In genomic region chr16:3121843-3122467, GRCh38 we compare ENCODE assay signal across 19 cellular contexts.
DNase-seq lines count a peak whose midpoint lies in the region; ATAC-seq, FAIRE-seq and TF ChIP-seq lines count a peak whose summit lies in the region.
"Had no signal": no experiment of that assay in that cellular context is flagged by ENCODE, and none has a peak within 500 bp of the region (broad histone marks: within the 10 kb centered on the region; RNA-seq: fewer than 3 reads in every experiment).

No MANE protein-coding gene starts in this region.

- H3K4me3 Mint-ChIP-seq in nephron progenitor cell: no peak overlapping the region

- peaks cover 16% of the 10 kb centered on the region for H3K36me3 Mint-ChIP-seq in nephron progenitor cell (ENCODE audit: low read depth)

- H3K4me1 Mint-ChIP-seq in nephron progenitor cell: peaks cover 35% of the 10 kb centered on the region

- peak overlapping the region; percentile 83 for H3K27ac Mint-ChIP-seq in nephron progenitor cell
- H3K27ac Mint-ChIP-seq: T-helper 2 cell treated with Interferon-gamma antibody and Interleukin-4, amounts not matched to agents 5 μg/mL and 100 μg/mL, for 36 hours had no signal

- no peak for TF ChIP-seq CTCF in D721Med (IDR thresholded peaks at IDR 0.05; ENCODE audit: insufficient read depth, missing control alignments)
- no peak for TF ChIP-seq CTCF in nephron progenitor cell (IDR thresholded peaks at IDR 0.05)

- H3K27me3 Mint-ChIP-seq in nephron progenitor cell (ENCODE audit: low read depth, poor library complexity): peaks cover 4% of the 10 kb centered on the region

- H3K9me3 Mint-ChIP-seq in nephron progenitor cell: no peaks in the 10 kb centered on the region
- H3K9me3 Mint-ChIP-seq: T-helper 2 cell treated with Interferon-gamma antibody and Interleukin-4, amounts not matched to agents 5 μg/mL and 100 μg/mL, for 36 hours had no signal

- DNase-seq in D721Med (ENCODE audit: insufficient read length, low spot score): peak; percentile 4
- peak; percentile 39 for DNase-seq in NCI-H1694 treated with DMSO at 0.1 percent for 48 hours (lab: John Stamatoyannopoulos, UW)
- DNase-seq in SHP77 treated with DMSO at 0.1 percent for 48 hours (lab: John Stamatoyannopoulos, UW): peak; percentile 20
- DNase-seq in nephron progenitor cell: no peak
- no peak for DNase-seq in activated CD4-positive, alpha-beta T cell treated with anti-CD3 and anti-CD28 coated beads for 48 hours
- no peak for DNase-seq in NCI-H2107 treated with DMSO at 0.1 percent for 48 hours (lab: John Stamatoyannopoulos, UW; ENCODE audit: unreplicated experiment)
- DNase-seq: brain microvascular endothelial cell; EL; H7; NCI-H1436; NCI-H510A; stimulated activated CD4-positive, alpha-beta T cell treated with anti-CD3 and anti-CD28 coated beads, Interleukin-2, amount 100 ng/mL, for 48 hours; stimulated activated naive CD4-positive, alpha-beta T cell; WERI-Rb-1 had no signal

- no peak for FAIRE-seq in D721Med (lab: Jason Lieb, UNC)
- FAIRE-seq: colon, keratinocyte had no signal

- ATAC-seq in GM19455 (IDR thresholded peaks at IDR 0.05; ENCODE audit: unreplicated experiment): no peak
- ATAC-seq: SK-N-SH treated with all-trans-retinoic acid at 6 μM for 48 hours had no signal

Comparison
In these comparisons a context has a peak if more than half of its experiments do, and no peak if none do; other contexts are left out.
1. DNase-seq: peak in D721Med (single experiment), NCI-H1694 treated with DMSO at 0.1 percent for 48 hours (single experiment) and SHP77 treated with DMSO at 0.1 percent for 48 hours (single experiment); none in nephron progenitor cell (single experiment), activated CD4-positive, alpha-beta T cell treated with anti-CD3 and anti-CD28 coated beads for 48 hours (single experiment) and NCI-H2107 treated with DMSO at 0.1 percent for 48 hours (single experiment).